ENCODE assay signal across 8 cellular contexts in the genomic region with DNA sequence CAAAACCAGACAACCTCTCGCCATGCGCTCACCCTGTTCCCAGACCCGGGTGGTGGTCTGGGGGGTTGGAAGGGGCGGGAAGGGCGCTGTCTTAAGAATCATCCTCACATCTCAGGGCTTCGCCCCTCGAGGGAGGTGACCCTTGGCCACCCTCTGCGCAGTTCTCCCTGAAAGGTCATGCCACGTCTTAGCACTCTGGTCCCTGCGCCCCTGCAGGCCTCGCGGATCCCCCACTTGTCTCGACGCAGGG. TPM values are rescaled to one million over a fixed set of nuclear protein-coding genes. Genes with fewer than 3 reads are reported as not detected.
DNase-seq lines count a peak whose midpoint lies in the region; TF ChIP-seq lines count a peak whose summit lies in the region.

No MANE protein-coding gene starts in this region.

- no peak overlapping the region for H3K27ac Mint-ChIP-seq in activated CD4-positive, alpha-beta T cell treated with anti-CD3 and anti-CD28 coated beads, Interleukin-2, amount 10 ng/mL, durations not matched to agents 7 days and 5 days

- POLR2A ChIA-PET in activated CD4-positive, alpha-beta T cell treated with anti-CD3 and anti-CD28 coated beads, Interleukin-2, amount 10 ng/mL, durations not matched to agents 7 days and 5 days (lab: Charles Lee), result no interaction called here

- TF ChIP-seq CTCF in astrocyte of the cerebellum (IDR thresholded peaks at IDR 0.05; ENCODE audit: low read depth, low read length, missing control alignments) (no peak), liver (IDR thresholded peaks at IDR 0.05; ENCODE audit: low read depth, low read length, missing input control) (no peak), transverse colon (IDR thresholded peaks at IDR 0.05) (no peak)

- DNase-seq in activated CD4-positive, alpha-beta T cell treated with anti-CD3 and anti-CD28 coated beads, Interleukin-2, amount 10 ng/mL, durations not matched to agents 7 days and 5 days, result no peak
- DNase-seq in activated CD4-positive, alpha-beta T cell treated with anti-CD3 and anti-CD28 coated beads for 4 hours, result no peak
- DNase-seq in astrocyte of the cerebellum (ENCODE audit: low read depth), result no peak
- DNase-seq in transverse colon, result no peak
- DNase-seq in NCI-H1105 treated with DMSO at 0.1 percent for 48 hours (lab: John Stamatoyannopoulos, UW), result no peak
- no peak for DNase-seq in epidermal melanocyte (ENCODE audit: insufficient read length, low spot score)
- no peak for DNase-seq in SKM-1 treated with dmso at 0.1 percent for 144 hours (lab: John Stamatoyannopoulos, UW; ENCODE audit: unreplicated experiment)

- no peaks in the 10 kb centered on the region for H3K36me3 ChIP-seq in liver (ENCODE audit: control insufficient read depth in 4 of 4, insufficient read depth in 3 of 4, low read depth in 1 of 4, low read length in 3 of 4)
- H3K36me3 ChIP-seq in transverse colon, result no peaks in the 10 kb centered on the region

- H3K9ac ChIP-seq in liver (ENCODE audit: low read depth in 1 of 2, low read length in 2 of 2), result no peak overlapping the region

- H3K9me3 ChIP-seq in liver (ENCODE audit: control insufficient read depth in 4 of 4, low read length in 3 of 4), result no peaks in the 10 kb centered on the region
- H3K9me3 ChIP-seq in transverse colon, result no peaks in the 10 kb centered on the region

- no peak for TF ChIP-seq POLR2A in transverse colon (IDR thresholded peaks at IDR 0.05)

- H3K27me3 ChIP-seq in liver (ENCODE audit: control insufficient read depth in 4 of 4, insufficient read depth in 4 of 4, low read length in 3 of 4), result no peaks in the 10 kb centered on the region
- peaks cover 44% of the 10 kb centered on the region for H3K27me3 ChIP-seq in transverse colon

- no peaks in the 10 kb centered on the region for H3K36me3 Mint-ChIP-seq in activated CD4-positive, alpha-beta T cell treated with anti-CD3 and anti-CD28 coated beads, Interleukin-2, amount 10 ng/mL, durations not matched to agents 7 days and 5 days (ENCODE audit: low read depth)

- intact Hi-C loops in transverse colon (cut with DNase I; ENCODE audit: low total_unique reads), result no loop called here

- H3K27ac ChIP-seq in liver (ENCODE audit: low read depth in 1 of 2, low read length in 2 of 2) (peak overlapping the region in 1 of 2 donors; percentile 44), transverse colon (no peak overlapping the region)

- CTCF ChIA-PET in activated CD4-positive, alpha-beta T cell treated with anti-CD3 and anti-CD28 coated beads, Interleukin-2, amount 10 ng/mL, durations not matched to agents 7 days and 5 days (lab: Charles Lee), result no interaction called here

- H3K4me3 Mint-ChIP-seq in activated CD4-positive, alpha-beta T cell treated with anti-CD3 and anti-CD28 coated beads, Interleukin-2, amount 10 ng/mL, durations not matched to agents 7 days and 5 days, result peak overlapping the region; percentile 29

- WGBS in liver, result 46% methylated on average over 14 of the region's 14 CpGs
- whole genome bisulfite sequencing in transverse colon (ENCODE audit: low coverage in 1 of 2), 2 donors, result 33 to 48% methylated on average over 3 to 5 of the region's 14 CpGs

- peaks cover 49% of the 10 kb centered on the region for H3K27me3 Mint-ChIP-seq in activated CD4-positive, alpha-beta T cell treated with anti-CD3 and anti-CD28 coated beads, Interleukin-2, amount 10 ng/mL, durations not matched to agents 7 days and 5 days

- H3K4me3 ChIP-seq in astrocyte of the cerebellum (ENCODE audit: low read depth, low read length) (peak overlapping the region; percentile 54), liver (ENCODE audit: low read depth in 1 of 3, low read length in 3 of 3) (peak overlapping the region in 2 of 3 donors; percentile 69 to 71), transverse colon (peak overlapping the region in 3 of 4 donors; percentile 31 to 49 (median 43))

- no peak for TF ChIP-seq EP300 in transverse colon (IDR thresholded peaks at IDR 0.05; ENCODE audit: low read depth)

- TF ChIP-seq RAD21 in liver (IDR thresholded peaks at IDR 0.05), result no peak

- H3K4me1 ChIP-seq in liver (ENCODE audit: control insufficient read depth in 4 of 4, insufficient read depth in 4 of 4, low read length in 3 of 4), result peaks cover 0 to 17% (median 9%) of the 10 kb centered on the region in 4 donors
- H3K4me1 ChIP-seq in transverse colon, result peaks cover 0 to 16% (median 12%) of the 10 kb centered on the region in 4 donors

- H3K4me1 Mint-ChIP-seq in activated CD4-positive, alpha-beta T cell treated with anti-CD3 and anti-CD28 coated beads, Interleukin-2, amount 10 ng/mL, durations not matched to agents 7 days and 5 days, result peaks cover 16% of the 10 kb centered on the region

- in situ Hi-C loops in astrocyte of the cerebellum (cut with HindIII; ENCODE audit: low sequenced_read_pairs) (no loop called here), transverse colon (cut with MboI; ENCODE audit: low pct_ligation_motif_present in 1 of 4, low pct_unique_long_range_greater_than_20kb in 1 of 4, low sequenced_read_pairs in 3 of 4) (no loop called here)

- no peaks in the 10 kb centered on the region for H3K9me3 Mint-ChIP-seq in activated CD4-positive, alpha-beta T cell treated with anti-CD3 and anti-CD28 coated beads, Interleukin-2, amount 10 ng/mL, durations not matched to agents 7 days and 5 days

TF ChIP-seq in liver, 16 proteins besides CTCF, POLR2A, EP300 and RAD21:
- TF ChIP-seq YY1 (IDR thresholded peaks at IDR 0.05) (no peak), TAF1 (conservative IDR thresholded peaks at IDR 0.05) (no peak), RXRA (IDR thresholded peaks at IDR 0.05) (no peak), FOXA2 (IDR thresholded peaks at IDR 0.05) (no peak), SP1 (IDR thresholded peaks at IDR 0.05) (no peak), GABPA (IDR thresholded peaks at IDR 0.05 in 1 of 2, conservative IDR thresholded peaks at IDR 0.05 in 1 of 2) (no peak), HNF4G (IDR thresholded peaks at IDR 0.05) (no peak), NR2F2 (IDR thresholded peaks at IDR 0.05) (no peak), MAX (IDR thresholded peaks at IDR 0.05) (no peak), HNF4A (conservative IDR thresholded peaks at IDR 0.05) (no peak)
- TF ChIP-seq, protein P1, sequence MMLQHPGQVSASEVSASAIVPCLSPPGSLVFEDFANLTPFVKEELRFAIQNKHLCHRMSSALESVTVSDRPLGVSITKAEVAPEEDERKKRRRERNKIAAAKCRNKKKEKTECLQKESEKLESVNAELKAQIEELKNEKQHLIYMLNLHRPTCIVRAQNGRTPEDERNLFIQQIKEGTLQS (IDR thresholded peaks at IDR 0.05), result no peak
- TF ChIP-seq, protein P2, sequence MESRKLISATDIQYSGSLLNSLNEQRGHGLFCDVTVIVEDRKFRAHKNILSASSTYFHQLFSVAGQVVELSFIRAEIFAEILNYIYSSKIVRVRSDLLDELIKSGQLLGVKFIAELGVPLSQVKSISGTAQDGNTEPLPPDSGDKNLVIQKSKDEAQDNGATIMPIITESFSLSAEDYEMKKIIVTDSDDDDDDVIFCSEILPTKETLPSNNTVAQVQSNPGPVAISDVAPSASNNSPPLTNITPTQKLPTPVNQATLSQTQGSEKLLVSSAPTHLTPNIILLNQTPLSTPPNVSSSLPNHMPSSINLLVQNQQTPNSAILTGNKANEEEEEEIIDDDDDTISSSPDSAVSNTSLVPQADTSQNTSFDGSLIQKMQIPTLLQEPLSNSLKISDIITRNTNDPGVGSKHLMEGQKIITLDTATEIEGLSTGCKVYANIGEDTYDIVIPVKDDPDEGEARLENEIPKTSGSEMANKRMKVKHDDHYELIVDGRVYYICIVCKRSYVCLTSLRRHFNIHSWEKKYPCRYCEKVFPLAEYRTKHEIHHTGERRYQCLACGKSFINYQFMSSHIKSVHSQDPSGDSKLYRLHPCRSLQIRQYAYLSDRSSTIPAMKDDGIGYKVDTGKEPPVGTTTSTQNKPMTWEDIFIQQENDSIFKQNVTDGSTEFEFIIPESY (IDR thresholded peaks at IDR 0.05), result no peak
TF ChIP-seq in liver: peak in this region for 0.

RNA-seq across cellular contexts. Expression of gene CAPRIN2, which starts 40.6 kb away (rescaled TPM):
- total RNA-seq in activated CD4-positive, alpha-beta T cell treated with anti-CD3 and anti-CD28 coated beads, Interleukin-2, amount 10 ng/mL, durations not matched to agents 7 days and 5 days, result 10 to 100 TPM; 12.6 to 15.6 TPM
- total RNA-seq in liver (10 to 100 TPM; 13.5 to 14.8 TPM), transverse colon (100 to 1,000 TPM in 1 of 4 donors, 10 to 100 TPM in 3; 24.7 to 322 (median 42.5) TPM)
- polyA plus RNA-seq in liver, result 1 to 10 TPM; 4.6 to 5.3 TPM
